In the genomic region with DNA sequence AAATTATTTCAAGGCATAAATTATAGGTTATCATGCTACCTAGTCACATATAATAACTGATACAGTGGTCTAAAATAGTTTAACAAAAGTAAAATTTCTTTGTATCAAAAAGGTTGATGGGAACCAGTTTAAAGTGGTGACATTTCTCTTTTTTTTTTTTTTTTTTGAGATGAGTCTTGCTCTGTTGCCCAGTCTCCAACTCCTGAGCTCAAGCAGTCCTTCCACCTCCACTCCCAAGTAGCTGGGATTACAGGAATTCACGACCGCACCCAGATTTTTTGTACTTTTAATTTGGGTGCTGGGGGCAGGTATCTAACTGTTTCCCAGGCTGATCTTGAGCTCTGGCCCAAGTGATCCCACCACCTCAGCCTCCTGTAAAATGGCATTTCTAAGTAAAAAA, we compare ENCODE assay signal across 9 cellular contexts. TPM values are rescaled to one million over a fixed set of nuclear protein-coding genes. Genes with fewer than 3 reads are reported as not detected.
DNase-seq lines count a peak whose midpoint lies in the region; ATAC-seq and TF ChIP-seq lines count a peak whose summit lies in the region.
"Had no signal": no experiment of that assay in that cellular context is flagged by ENCODE, and none has a peak within 500 bp of the region (broad histone marks: within the 10 kb centered on the region; RNA-seq: fewer than 3 reads in every experiment).

No MANE protein-coding gene starts in this region.

- H3K4me1 Mint-ChIP-seq in dendritic cell treated with granulocyte-macrophage colony-stimulating factor and Interleukin-4, amounts not matched to agents 40 ng/mL and 50 ng/mL, for 4 days (ENCODE audit: low read depth): peaks cover 32% of the 10 kb centered on the region
- H3K4me1 Mint-ChIP-seq in neural crest cell: peaks cover 9% of the 10 kb centered on the region

- 0 out of 22 replicates have a peak, but pooled peaks cover 0 to 2% (median 0%) of the 10 kb centered on the region in 11 experiments for H3K36me3 ChIP-seq in BLaER1 treated with 17β-estradiol and CSF1 and Interleukin-3, amounts not matched to agents 10 nM and 100 nM
- H3K36me3 ChIP-seq in MM.1S (replicated peaks; ENCODE audit: insufficient read depth, low read length): no peaks in the 10 kb centered on the region

- H2AFZ ChIP-seq in MM.1S (ENCODE audit: low read length): peak overlapping the region; percentile 97

- ATAC-seq in left lobe of liver: no peak

- H3K9ac ChIP-seq in BLaER1 treated with 17β-estradiol and CSF1 and Interleukin-3, amounts not matched to agents 10 nM and 100 nM: peak overlapping the region; percentile 91 to 99 (median 96)
- peak overlapping the region; percentile 92; the same call in 1 of the 2 replicates for H3K9ac ChIP-seq in MM.1S (ENCODE audit: low read length)

- H4K20me1 ChIP-seq in BLaER1 treated with 17β-estradiol and CSF1 and Interleukin-3, amounts not matched to agents 10 nM and 100 nM: no peaks in the 10 kb centered on the region; a peak in 2 of 22 replicates
- no peaks in the 10 kb centered on the region for H4K20me1 ChIP-seq in MM.1S (ENCODE audit: insufficient read depth, low read length)

- H3K4me2 ChIP-seq in BLaER1 treated with 17β-estradiol and CSF1 and Interleukin-3, amounts not matched to agents 10 nM and 100 nM: peak overlapping the region; percentile 81 to 94 (median 89)
- peak overlapping the region; percentile 76 for H3K4me2 ChIP-seq in MM.1S (ENCODE audit: low read depth, low read length)

- no peaks in the 10 kb centered on the region for H3K27me3 ChIP-seq in BLaER1 treated with 17β-estradiol and CSF1 and Interleukin-3, amounts not matched to agents 10 nM and 100 nM
- H3K27me3 ChIP-seq in MM.1S (replicated peaks; ENCODE audit: insufficient read depth, low read length): peaks cover 8% of the 10 kb centered on the region; the same call in 1 of the 2 replicates

- intact Hi-C loops in dendritic cell treated with granulocyte-macrophage colony-stimulating factor and Interleukin-4, amounts not matched to agents 40 ng/mL and 50 ng/mL, for 4 days (cut with micrococcal nuclease): no loop called here

- peaks cover 0 to 3% (median under 1%) of the 10 kb centered on the region in 11 experiments; a peak in 6 of 22 replicates for H3K9me3 ChIP-seq in BLaER1 treated with 17β-estradiol and CSF1 and Interleukin-3, amounts not matched to agents 10 nM and 100 nM (replicated peaks in 1 of 11)
- H3K9me3 ChIP-seq in MM.1S (replicated peaks; ENCODE audit: insufficient read depth, low read length): no peaks in the 10 kb centered on the region

- TF ChIP-seq CTCF in MM.1S (IDR thresholded peaks at IDR 0.05; ENCODE audit: low read length) (no peak), neural crest cell (conservative IDR thresholded peaks at IDR 0.05) (no peak)

- no peaks in the 10 kb centered on the region for H3K9me3 Mint-ChIP-seq in dendritic cell treated with granulocyte-macrophage colony-stimulating factor and Interleukin-4, amounts not matched to agents 40 ng/mL and 50 ng/mL, for 4 days
- no peaks in the 10 kb centered on the region for H3K9me3 Mint-ChIP-seq in neural crest cell

- no peaks in the 10 kb centered on the region for H3K9me2 ChIP-seq in MM.1S (replicated peaks; ENCODE audit: insufficient read depth, low read length)

- H3K4me1 ChIP-seq in BLaER1 treated with 17β-estradiol and CSF1 and Interleukin-3, amounts not matched to agents 10 nM and 100 nM: peaks cover 26 to 47% (median 36%) of the 10 kb centered on the region in 10 experiments
- 0 out of 2 replicates have a peak, but pooled peaks cover 5% of the 10 kb centered on the region for H3K4me1 ChIP-seq in MM.1S (ENCODE audit: low read length)

- peak overlapping the region; percentile 92 to 100 (median 97) for H3K27ac ChIP-seq in BLaER1 treated with 17β-estradiol and CSF1 and Interleukin-3, amounts not matched to agents 10 nM and 100 nM
- H3K27ac ChIP-seq in MM.1S (ENCODE audit: low read length): peak overlapping the region; percentile 94; the same call in 1 of the 2 replicates

- H3F3A ChIP-seq in MM.1S (ENCODE audit: insufficient read depth, low read length): peaks cover 7% of the 10 kb centered on the region; the same call in 1 of the 2 replicates

- H3K36me3 Mint-ChIP-seq in dendritic cell treated with granulocyte-macrophage colony-stimulating factor and Interleukin-4, amounts not matched to agents 40 ng/mL and 50 ng/mL, for 4 days (ENCODE audit: low read depth): peaks cover 15% of the 10 kb centered on the region
- no peaks in the 10 kb centered on the region for H3K36me3 Mint-ChIP-seq in neural crest cell (ENCODE audit: low read depth)

- no peak for DNase-seq in MM.1S
- no peak for DNase-seq in neural crest cell (ENCODE audit: low read depth, low spot score)
- no peak for DNase-seq in SW480 (ENCODE audit: low spot score)
- DNase-seq in NCI-H1092 (lab: John Stamatoyannopoulos, UW): no peak
- no peak for DNase-seq in left lobe of liver (ENCODE audit: low spot score)
- no peak for DNase-seq in retina
- DNase-seq: T1000 had no signal

- H3K4me3 ChIP-seq in BLaER1 treated with 17β-estradiol and CSF1 and Interleukin-3, amounts not matched to agents 10 nM and 100 nM: peak overlapping the region; percentile 68 to 87 (median 74); a peak in 19 of 20 replicates
- peak overlapping the region; percentile 94 for H3K4me3 ChIP-seq in MM.1S (ENCODE audit: low read length)

- peak overlapping the region; percentile 83 for H3K4me3 Mint-ChIP-seq in dendritic cell treated with granulocyte-macrophage colony-stimulating factor and Interleukin-4, amounts not matched to agents 40 ng/mL and 50 ng/mL, for 4 days
- peak overlapping the region; percentile 82 for H3K4me3 Mint-ChIP-seq in neural crest cell

- H3K79me2 ChIP-seq in MM.1S (ENCODE audit: low read length): peaks cover 8% of the 10 kb centered on the region; the same call in 1 of the 2 replicates

- peak overlapping the region; percentile 96 for H3K27ac Mint-ChIP-seq in dendritic cell treated with granulocyte-macrophage colony-stimulating factor and Interleukin-4, amounts not matched to agents 40 ng/mL and 50 ng/mL, for 4 days
- no peak overlapping the region for H3K27ac Mint-ChIP-seq in neural crest cell (ENCODE audit: unreplicated experiment)

- no peaks in the 10 kb centered on the region for H3K27me3 Mint-ChIP-seq in dendritic cell treated with granulocyte-macrophage colony-stimulating factor and Interleukin-4, amounts not matched to agents 40 ng/mL and 50 ng/mL, for 4 days
- H3K27me3 Mint-ChIP-seq in neural crest cell (ENCODE audit: low read depth): peaks cover 9% of the 10 kb centered on the region

RNA-seq across cellular contexts. Expression of gene NMI, which starts 1.0 kb away (rescaled TPM):
- total RNA-seq in neural crest cell (1.3 and 1.8 TPM in 2 replicates), left lobe of liver (6.6 TPM)

RNA-seq across cellular contexts. Expression of gene RBM43, which starts 28.8 kb away (rescaled TPM):
- total RNA-seq in neural crest cell (8.1 and 8.9 TPM in 2 replicates), left lobe of liver (3.4 TPM)
